ENCODE assay signal across 8 cellular contexts in the genomic region with DNA sequence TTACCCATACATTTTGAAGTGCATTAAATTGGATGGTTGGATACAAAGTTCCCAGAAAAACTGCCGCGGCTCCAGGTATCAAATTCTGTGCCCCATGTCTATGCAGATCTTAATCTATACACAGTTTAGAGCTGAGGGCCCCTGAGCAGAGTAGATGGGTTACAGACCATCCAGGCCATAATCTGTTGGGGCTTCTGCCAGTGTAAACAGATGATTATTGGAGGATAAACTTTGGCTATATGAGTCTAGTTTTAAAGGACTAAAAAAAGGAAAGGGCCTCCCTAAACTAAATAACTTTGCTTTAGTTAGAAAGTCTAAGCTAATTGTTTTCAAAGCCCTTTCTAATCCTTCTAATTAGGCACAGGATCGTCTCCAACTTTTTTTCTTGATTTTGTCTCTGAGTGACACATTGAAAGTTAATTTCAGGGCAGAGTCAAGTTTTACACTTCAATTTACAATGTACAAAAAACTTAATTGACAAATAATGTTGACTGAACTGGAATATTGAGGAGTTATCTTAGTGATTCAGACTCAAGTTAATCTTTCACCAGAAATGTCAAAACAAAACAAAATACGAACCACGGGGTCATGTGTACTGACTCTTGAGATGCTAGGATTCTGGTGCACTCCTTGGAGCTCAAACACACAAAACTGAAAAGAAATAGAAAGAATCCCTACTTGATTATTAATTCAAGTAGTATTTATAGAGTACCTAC.
DNase-seq lines count a peak whose midpoint lies in the region; ATAC-seq and TF ChIP-seq lines count a peak whose summit lies in the region.

No MANE protein-coding gene starts in this region.

- CTCF ChIA-PET in WTC11 (lab: Charles Lee) = interaction anchor here (0.6 to 2.3 kb wide), 43 partner anchors 10 to 897 kb away, joined by 3 to 21 read pairs (median 4); partner anchors contain the start of gene SCAF11

- no peak overlapping the region for H3K4me3 Mint-ChIP-seq in neural progenitor cell
- no peak overlapping the region for H3K4me3 Mint-ChIP-seq in WTC11

- no peaks in the 10 kb centered on the region for H3K27me3 ChIP-seq in Karpas-422 (ENCODE audit: low read length)
- no peaks in the 10 kb centered on the region for H3K27me3 ChIP-seq in neural progenitor cell

- H3K4me1 Mint-ChIP-seq in neural progenitor cell = no peaks in the 10 kb centered on the region
- 0 out of 2 replicates have a peak, but pooled peaks cover 3% of the 10 kb centered on the region for H3K4me1 Mint-ChIP-seq in WTC11

- no peaks in the 10 kb centered on the region for H3K9me2 ChIP-seq in Karpas-422 (replicated peaks; ENCODE audit: insufficient read depth, low read length)

- ATAC-seq in GM18907 (IDR thresholded peaks at IDR 0.05; ENCODE audit: unreplicated experiment) (peak; percentile 39), WTC11 (no peak)

- no peaks in the 10 kb centered on the region for H3F3A ChIP-seq in neural progenitor cell (ENCODE audit: low read depth)

- H3K9me3 Mint-ChIP-seq in neural progenitor cell (no peaks in the 10 kb centered on the region), WTC11 (no peaks in the 10 kb centered on the region)

- H2AFZ ChIP-seq in Karpas-422 (ENCODE audit: low read length) (no peak overlapping the region), neural progenitor cell (replicated peaks) (peak overlapping the region; percentile 83)

- H3K27ac ChIP-seq in Karpas-422 (ENCODE audit: low read length) (no peak overlapping the region), neural progenitor cell (no peak overlapping the region)

- H3K4me3 ChIP-seq in Karpas-422 (ENCODE audit: low read length) = no peak overlapping the region
- H3K4me3 ChIP-seq in choroid plexus epithelial cell (ENCODE audit: low read depth, low read length) = no peak overlapping the region
- no peak overlapping the region for H3K4me3 ChIP-seq in neural progenitor cell

- TF ChIP-seq CTCF in choroid plexus epithelial cell (conservative IDR thresholded peaks at IDR 0.05; ENCODE audit: low read depth, low read length) (no peak), neural progenitor cell (IDR thresholded peaks at IDR 0.05) (no peak), WTC11 (IDR thresholded peaks at IDR 0.05) (no peak)

- H3K9ac ChIP-seq in Karpas-422 (ENCODE audit: low read length) = no peak overlapping the region
- H3K9ac ChIP-seq in neural progenitor cell = no peak overlapping the region

- POLR2A ChIA-PET in WTC11 (lab: Charles Lee) = interaction anchor here (0.5 to 1.0 kb wide), 3 partner anchors 26 to 235 kb away, joined by 3 to 5 read pairs (median 3); no protein-coding TSS in a partner anchor

- H3K79me2 ChIP-seq in Karpas-422 (ENCODE audit: low read length) = no peaks in the 10 kb centered on the region
- no peaks in the 10 kb centered on the region for H3K79me2 ChIP-seq in neural progenitor cell (ENCODE audit: low read depth)

- H3K9me3 ChIP-seq in Karpas-422 (ENCODE audit: low read length) (no peaks in the 10 kb centered on the region), neural progenitor cell (ENCODE audit: low read depth) (no peaks in the 10 kb centered on the region)

- no peaks in the 10 kb centered on the region for H3K27me3 Mint-ChIP-seq in neural progenitor cell (ENCODE audit: insufficient read depth, low read depth)
- H3K27me3 Mint-ChIP-seq in WTC11 (ENCODE audit: low read depth) = peaks cover 8% of the 10 kb centered on the region

- H3K36me3 ChIP-seq in Karpas-422 (ENCODE audit: insufficient read depth, low read length) (no peaks in the 10 kb centered on the region), neural progenitor cell (no peaks in the 10 kb centered on the region)

- H3K36me3 Mint-ChIP-seq in neural progenitor cell (no peaks in the 10 kb centered on the region), WTC11 (no peaks in the 10 kb centered on the region)

- peaks cover 4% of the 10 kb centered on the region for H3K4me1 ChIP-seq in Karpas-422 (ENCODE audit: low read length)
- H3K4me1 ChIP-seq in neural progenitor cell = no peaks in the 10 kb centered on the region

- H4K20me1 ChIP-seq in Karpas-422 (ENCODE audit: insufficient read depth, low read depth, low read length) = no peaks in the 10 kb centered on the region
- no peaks in the 10 kb centered on the region for H4K20me1 ChIP-seq in neural progenitor cell (ENCODE audit: low read depth)

- H3K27ac Mint-ChIP-seq in neural progenitor cell = no peak overlapping the region
- no peak overlapping the region for H3K27ac Mint-ChIP-seq in WTC11

- H3K4me2 ChIP-seq in Karpas-422 (ENCODE audit: low read depth, low read length, poor library complexity, severe bottlenecking) (peak overlapping the region; percentile 52), neural progenitor cell (no peak overlapping the region)

- intact Hi-C loops in cardiac septum (cut with DNase I) = loop anchor here (10.0 kb wide), 2 partner anchors 181 to 551 kb away; no protein-coding TSS in a partner anchor

- DNase-seq in Karpas-422 (no peak), choroid plexus epithelial cell (ENCODE audit: low read depth) (peak; percentile 34), neural progenitor cell (ENCODE audit: low spot score) (no peak), cardiac septum (ENCODE audit: low spot score) (no peak), NCI-H2171 treated with DMSO at 0.1 percent for 48 hours (lab: John Stamatoyannopoulos, UW) (no peak), WTC11 (ENCODE audit: low spot score) (no peak), DMS53 treated with DMSO at 0.1 percent for 48 hours (lab: John Stamatoyannopoulos, UW; ENCODE audit: unreplicated experiment) (no peak)

TF ChIP-seq in WTC11, 78 proteins besides CTCF, POLR2A, EP300 and RAD21:
- TF ChIP-seq HMGA2 (CRISPR knock-in tag; IDR thresholded peaks at IDR 0.05) = no peak
- no peak for TF ChIP-seq ZBTB21 (CRISPR knock-in tag; IDR thresholded peaks at IDR 0.05; ENCODE audit: borderline replicate concordance)
